In the genomic region with DNA sequence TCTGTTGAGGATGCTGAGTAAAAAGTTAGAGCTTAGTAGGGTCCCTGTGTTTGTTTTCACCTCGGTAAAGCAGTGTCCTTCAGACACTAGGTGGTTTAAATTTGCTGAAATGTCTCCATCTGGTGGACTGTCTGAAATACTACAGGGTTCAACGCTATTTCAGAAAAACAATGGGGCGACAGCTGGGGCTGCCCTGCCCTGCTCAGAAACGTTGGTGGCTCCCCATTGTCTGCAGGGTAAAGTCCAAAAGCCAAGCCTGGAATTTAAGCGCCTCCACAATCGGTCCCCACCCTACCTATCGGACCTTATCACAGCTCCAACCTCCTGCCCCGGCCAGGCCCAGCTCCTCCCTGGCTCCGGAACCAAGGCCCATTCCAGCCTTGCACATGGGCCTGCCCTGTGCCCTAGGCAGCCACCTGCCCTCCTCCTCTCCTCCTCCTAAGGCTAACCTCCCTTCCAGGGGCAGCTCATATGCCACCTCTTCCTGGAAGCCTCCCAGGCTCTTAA, we compare ENCODE assay signal across 7 cellular contexts. TPM values are rescaled to one million over a fixed set of nuclear protein-coding genes. Genes with fewer than 3 reads are reported as not detected.
A peak's percentile ranks its signal among the peaks of the same experiment; 100 is the strongest.
DNase-seq lines count a peak whose midpoint lies in the region; ATAC-seq and TF ChIP-seq lines count a peak whose summit lies in the region.

No MANE protein-coding gene starts in this region.

- H3K4me1 Mint-ChIP-seq in immature natural killer cell, result peaks cover 18 to 20% of the 10 kb centered on the region in 2 donors

- H3K36me3 Mint-ChIP-seq in immature natural killer cell, result no peaks in the 10 kb centered on the region

- H3K27ac Mint-ChIP-seq in immature natural killer cell, result no peak overlapping the region

- DNase-seq in ELF-1 (ENCODE audit: low read depth, low spot score) (peak; percentile 69), Panc1 (ENCODE audit: low read depth, low spot score) (no peak), T47D (ENCODE audit: low read depth in 1 of 2, low spot score in 1 of 2) (peak; percentile 60 to 71), immature natural killer cell (peak; percentile 22 to 48 (median 35))
- DNase-seq in stimulated activated naive CD8-positive, alpha-beta T cell treated with anti-CD3 and anti-CD28 coated beads, Interleukin-15, Interleukin-2, amounts not matched to agents 100 U/mL and 50 U/mL, for 24 hours, result no peak
- DNase-seq in effector CD8-positive, alpha-beta T cell (lab: John Stamatoyannopoulos, UW), result no peak

- no peaks in the 10 kb centered on the region for H3K9me3 ChIP-seq in Panc1 (ENCODE audit: control insufficient read depth, insufficient read depth, low read depth, low read length)

- no peaks in the 10 kb centered on the region for H3K27me3 ChIP-seq in Panc1 (ENCODE audit: control insufficient read depth, insufficient read depth, low read length)

- POLR2A ChIA-PET in Panc1 (lab: Charles Lee), result interaction anchor here (0.6 kb wide), 2 partner anchors 184 to 488 kb away, joined by 3 read pairs; no protein-coding TSS in a partner anchor

- no TSS peak for BruUV-seq in Panc1 (replicated peaks; lab: Mats Ljungman, UMichigan)

- CTCF ChIA-PET in Panc1 (lab: Charles Lee), result interaction anchor here (0.6 to 1.3 kb wide), 6 partner anchors 12 to 345 kb away, joined by 3 to 6 read pairs (median 3); no protein-coding TSS in a partner anchor

- peak; percentile 71 for TF ChIP-seq CTCF in Panc1 (IDR thresholded peaks at IDR 0.05)

- H3K27ac ChIP-seq in Panc1 (ENCODE audit: low read length), result peak overlapping the region; percentile 92

- H3K4me3 ChIP-seq in Panc1 (ENCODE audit: low read depth in 2 of 2, low read length in 2 of 2), result no peak overlapping the region

- peaks cover 7 to 15% (median 14%) of the 10 kb centered on the region in 3 donors for H3K27me3 Mint-ChIP-seq in immature natural killer cell (ENCODE audit: low read depth in 3 of 3)

- intact Hi-C loops in Panc1 (cut with micrococcal nuclease; ENCODE audit: unreplicated experiment), result loop anchor here (2.0 to 10.0 kb wide), 4 partner anchors 35 to 341 kb away; no protein-coding TSS in a partner anchor

- H3K36me3 ChIP-seq in Panc1 (ENCODE audit: control insufficient read depth, insufficient read depth, low read length), result peaks cover 5% of the 10 kb centered on the region; the same call in 1 of the 2 replicates

- peaks cover 0 to 2% (median 0%) of the 10 kb centered on the region in 6 donors for H3K9me3 Mint-ChIP-seq in immature natural killer cell

- no peak overlapping the region for H3K4me3 Mint-ChIP-seq in immature natural killer cell

- H3K4me1 ChIP-seq in Panc1 (ENCODE audit: control insufficient read depth, insufficient read depth, low read length), result peaks cover 30% of the 10 kb centered on the region

- in situ Hi-C loops in Panc1 (cut with HindIII; ENCODE audit: low pct_unique_long_range_greater_than_20kb, low sequenced_read_pairs), result no loop called here
- in situ Hi-C loops in T47D (cut with HindIII; ENCODE audit: low pct_unique_long_range_greater_than_20kb, low sequenced_read_pairs), result no loop called here

- ATAC-seq in HG02885 (IDR thresholded peaks at IDR 0.05; ENCODE audit: poor library complexity, unreplicated experiment) (peak; percentile 29), Panc1 (peak; percentile 65)
- ATAC-seq in stimulated activated naive CD8-positive, alpha-beta T cell treated with anti-CD3 and anti-CD28 coated beads, Interleukin-15, Interleukin-2, amounts not matched to agents 100 U/mL and 50 U/mL, for 24 hours, result peak; percentile 26

RNA-seq across cellular contexts. Expression of gene TSEN2, which starts 4.3 kb away (rescaled TPM):
- 22.0 TPM for total RNA-seq in Panc1 (2021; ENCODE audit: unreplicated experiment)
- 14.9 TPM for polyA plus RNA-seq in Panc1 (2012; ENCODE audit: insufficient read length)
- 10 to 100 TPM in 1 of 3 donors, 1 to 10 TPM in 2; 3.0 to 13.8 (median 9.0) TPM for polyA plus RNA-seq in immature natural killer cell

Comparison
In these comparisons a context has a peak if more than half of its experiments do, and no peak if none do; other contexts are left out.
1. DNase-seq: peak in ELF-1 (single experiment), T47D (2 of 2) and immature natural killer cell (3 of 3); none in Panc1 (single experiment), stimulated activated naive CD8-positive, alpha-beta T cell treated with anti-CD3 and anti-CD28 coated beads, Interleukin-15, Interleukin-2, amounts not matched to agents 100 U/mL and 50 U/mL, for 24 hours (single experiment) and effector CD8-positive, alpha-beta T cell (single experiment).
2. Peak in every context shown above with its lines, with median percentiles within 50 percentile points of each other: ATAC-seq.